Comparison of ENCODE assay signal across 16 cellular contexts in the genomic region with DNA sequence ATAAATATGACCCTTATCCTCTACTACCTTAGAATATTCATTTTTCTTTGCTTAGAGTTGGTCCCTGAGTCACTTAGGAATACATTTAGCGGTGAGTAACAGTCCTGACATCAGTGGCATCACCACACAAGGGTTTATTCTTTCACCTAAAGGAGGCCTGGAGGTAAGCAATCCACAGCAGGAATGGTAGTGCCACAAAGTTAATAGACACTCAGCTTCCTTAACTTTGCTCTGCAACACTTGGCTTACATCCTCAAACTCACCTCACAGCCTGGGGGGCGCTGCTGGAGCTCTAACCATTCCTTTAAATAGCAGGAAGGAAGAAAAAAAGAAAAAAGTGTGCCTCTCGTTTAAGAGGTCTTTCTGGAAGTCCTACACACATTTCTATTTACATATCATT. TPM values are rescaled to one million over a fixed set of nuclear protein-coding genes. Genes with fewer than 3 reads are reported as not detected.
DNase-seq lines count a peak whose midpoint lies in the region; ATAC-seq, FAIRE-seq and TF ChIP-seq lines count a peak whose summit lies in the region.
"Had no signal": no experiment of that assay in that cellular context is flagged by ENCODE, and none has a peak within 500 bp of the region (broad histone marks: within the 10 kb centered on the region; RNA-seq: fewer than 3 reads in every experiment).

No MANE protein-coding gene starts in this region.

- H3K79me2 ChIP-seq in osteoblast (ENCODE audit: insufficient read depth, low read length), result no peaks in the 10 kb centered on the region

- CTCF ChIA-PET in naive thymus-derived CD4-positive, alpha-beta T cell (lab: Charles Lee), result interaction anchor here (0.6 kb wide), 1 partner anchor 1168 kb away, joined by 3 read pairs; no protein-coding TSS in a partner anchor

- peaks cover 0 to 13% (median 0%) of the 10 kb centered on the region in 5 donors for H3K36me3 Mint-ChIP-seq in naive thymus-derived CD4-positive, alpha-beta T cell
- H3K36me3 Mint-ChIP-seq: natural killer cell treated with Interleukin-12 subunit alpha and Interleukin-12 subunit beta and Interleukin-15 and Interleukin-18, amount 100 ng/mL, for 72 hours had no signal

- H3K9me3 ChIP-seq in osteoblast (ENCODE audit: low read depth, low read length), result no peaks in the 10 kb centered on the region
- H3K9me3 ChIP-seq in left lung, result no peaks in the 10 kb centered on the region
- H3K9me3 ChIP-seq in naive thymus-derived CD4-positive, alpha-beta T cell (ENCODE audit: control insufficient read depth in 2 of 3, low read length in 3 of 3), result no peaks in the 10 kb centered on the region

- peaks cover 0 to 2% (median 0%) of the 10 kb centered on the region in 11 donors for H3K9me3 Mint-ChIP-seq in naive thymus-derived CD4-positive, alpha-beta T cell
- H3K9me3 Mint-ChIP-seq: natural killer cell treated with Interleukin-12 subunit alpha and Interleukin-12 subunit beta and Interleukin-15 and Interleukin-18, amount 100 ng/mL, for 72 hours had no signal

- no peak overlapping the region for H3K4me2 ChIP-seq in osteoblast (ENCODE audit: insufficient read depth, low read length)

- no peak for TF ChIP-seq CTCF in bronchial epithelial cell (IDR thresholded peaks at IDR 0.05; ENCODE audit: insufficient read depth, low read length, severe bottlenecking)
- TF ChIP-seq CTCF in osteoblast (IDR thresholded peaks at IDR 0.05; ENCODE audit: extremely low read depth, low read depth, low read length), result no peak
- TF ChIP-seq CTCF in left lung (IDR thresholded peaks at IDR 0.05), result no peak

- H3K27ac ChIP-seq in osteoblast (ENCODE audit: low read depth, low read length) (no peak overlapping the region), left lung (no peak overlapping the region)
- no peak overlapping the region for H3K27ac ChIP-seq in naive thymus-derived CD4-positive, alpha-beta T cell (ENCODE audit: low read depth, low read length)
- H3K27ac ChIP-seq: WERI-Rb-1 had no signal

- POLR2A ChIA-PET in naive thymus-derived CD4-positive, alpha-beta T cell (lab: Charles Lee), result no interaction called here

- no peaks in the 10 kb centered on the region for H3K27me3 Mint-ChIP-seq in naive thymus-derived CD4-positive, alpha-beta T cell
- H3K27me3 Mint-ChIP-seq: natural killer cell treated with Interleukin-12 subunit alpha and Interleukin-12 subunit beta and Interleukin-15 and Interleukin-18, amount 100 ng/mL, for 72 hours had no signal

- no peak for FAIRE-seq in bronchial epithelial cell (lab: Jason Lieb, UNC)
- FAIRE-seq: frontal cortex, GM12891 had no signal

- H3K4me3 ChIP-seq in bronchial epithelial cell (ENCODE audit: low read depth, low read length), result no peak overlapping the region
- no peak overlapping the region for H3K4me3 ChIP-seq in osteoblast (ENCODE audit: insufficient read depth, low read length)
- no peak overlapping the region for H3K4me3 ChIP-seq in left lung
- H3K4me3 ChIP-seq in naive thymus-derived CD4-positive, alpha-beta T cell (ENCODE audit: low read length), result no peak overlapping the region

- intact Hi-C loops in left lung (cut with DNase I), result no loop called here
- intact Hi-C loops in naive thymus-derived CD4-positive, alpha-beta T cell (cut with micrococcal nuclease), result no loop called here

- H3K4me3 Mint-ChIP-seq in naive thymus-derived CD4-positive, alpha-beta T cell, result no peak overlapping the region
- H3K4me3 Mint-ChIP-seq: natural killer cell treated with Interleukin-12 subunit alpha and Interleukin-12 subunit beta and Interleukin-15 and Interleukin-18, amount 100 ng/mL, for 72 hours had no signal

- H3K27ac Mint-ChIP-seq in naive thymus-derived CD4-positive, alpha-beta T cell, result no peak overlapping the region
- H3K27ac Mint-ChIP-seq: natural killer cell treated with Interleukin-12 subunit alpha and Interleukin-12 subunit beta and Interleukin-15 and Interleukin-18, amount 100 ng/mL, for 72 hours had no signal

- no peaks in the 10 kb centered on the region for H3K4me1 ChIP-seq in osteoblast (ENCODE audit: insufficient read depth, low read length)
- H3K4me1 ChIP-seq in left lung, result no peaks in the 10 kb centered on the region
- H3K4me1 ChIP-seq in naive thymus-derived CD4-positive, alpha-beta T cell (ENCODE audit: control insufficient read depth in 2 of 2, insufficient read depth in 2 of 2, low read length in 2 of 2), result no peaks in the 10 kb centered on the region

- H4K20me1 ChIP-seq in osteoblast (ENCODE audit: insufficient read depth, low read length), result no peaks in the 10 kb centered on the region

- H3K27me3 ChIP-seq in bronchial epithelial cell (ENCODE audit: control insufficient read depth, insufficient read depth, low read length) (no peaks in the 10 kb centered on the region), osteoblast (ENCODE audit: insufficient read depth, low read length) (no peaks in the 10 kb centered on the region), left lung (no peaks in the 10 kb centered on the region)
- H3K27me3 ChIP-seq in naive thymus-derived CD4-positive, alpha-beta T cell (ENCODE audit: control insufficient read depth in 2 of 2, insufficient read depth in 2 of 2, low read length in 2 of 2), result no peaks in the 10 kb centered on the region

- H3K4me1 Mint-ChIP-seq in naive thymus-derived CD4-positive, alpha-beta T cell, result no peaks in the 10 kb centered on the region

- no peak for ATAC-seq in left lung
- no peak for ATAC-seq in naive thymus-derived CD4-positive, alpha-beta T cell
- ATAC-seq: left colon; natural killer cell treated with Interleukin-12 subunit alpha and Interleukin-12 subunit beta and Interleukin-15 and Interleukin-18, amount 100 ng/mL, for 72 hours; Right ventricle myocardium inferior had no signal

- DNase-seq in H4 (ENCODE audit: low spot score) (peak; percentile 37), MV-4-11 (lab: John Stamatoyannopoulos, UW) (peak; percentile 28), bronchial epithelial cell (ENCODE audit: low read depth) (peak; percentile 79), osteoblast (ENCODE audit: insufficient read length, low spot score, missing footprints) (peak; percentile 47), left lung (no peak), GM03348 (ENCODE audit: low spot score) (no peak)
- no peak for DNase-seq in naive thymus-derived CD4-positive, alpha-beta T cell
- DNase-seq: activated CD8-positive, alpha-beta memory T cell treated with anti-CD3 and anti-CD28 coated beads, Interleukin-2, amount 50 U/mL, for 4 hours; COR-L47; Karpas-422; left colon; WERI-Rb-1 had no signal

- no peak overlapping the region for H2AFZ ChIP-seq in osteoblast (ENCODE audit: low read length)

- H3K36me3 ChIP-seq in bronchial epithelial cell (ENCODE audit: control insufficient read depth, insufficient read depth, low read length) (no peaks in the 10 kb centered on the region), osteoblast (ENCODE audit: insufficient read depth, low read length) (peaks cover 7% of the 10 kb centered on the region), left lung (no peaks in the 10 kb centered on the region)
- H3K36me3 ChIP-seq in naive thymus-derived CD4-positive, alpha-beta T cell (ENCODE audit: control insufficient read depth in 2 of 3, insufficient read depth in 3 of 3, low read length in 3 of 3), result no peaks in the 10 kb centered on the region
- H3K36me3 ChIP-seq: WERI-Rb-1 had no signal

RNA-seq across cellular contexts. Expression of a gene that starts 29.1 kb away (rescaled TPM):
- total RNA-seq in H4 (2014; rRNA removed; shearing (Covaris generic)), result 0.70 and 1.4 TPM in 2 replicates
- 1.3 and 1.9 TPM in 2 replicates for total RNA-seq in bronchial epithelial cell
- 14.1 and 15.9 TPM in 2 replicates for total RNA-seq in osteoblast
- total RNA-seq in left lung, result 1 to 10 TPM; 2.2 to 5.1 TPM
- 1 to 10 TPM in 4 of 5 experiments, under 1 TPM in 1; 0.80 to 4.0 (median 2.6) TPM for total RNA-seq in naive thymus-derived CD4-positive, alpha-beta T cell
- polyA plus RNA-seq in naive thymus-derived CD4-positive, alpha-beta T cell, result 1 to 10 TPM; 3.2 to 4.8 TPM

RNA-seq across cellular contexts. Expression of a gene that starts 29.2 kb away (rescaled TPM):
- total RNA-seq in H4 (2014; rRNA removed; shearing (Covaris generic)), result 2.9 and 5.6 TPM in 2 replicates
- total RNA-seq in bronchial epithelial cell (13.7 TPM in 2 replicates), osteoblast (10.1 and 12.7 TPM in 2 replicates), left lung (10 to 100 TPM; 18.7 TPM)
- 10 to 100 TPM in 3 of 5 experiments, 1 to 10 TPM in 2; 8.6 to 17.1 (median 11.2) TPM for total RNA-seq in naive thymus-derived CD4-positive, alpha-beta T cell
- polyA plus RNA-seq in naive thymus-derived CD4-positive, alpha-beta T cell, result 1 to 10 TPM; 4.2 to 4.8 TPM

RNA-seq across cellular contexts. Expression of a gene that starts 36.0 kb away (rescaled TPM):
- total RNA-seq in H4 (2014; rRNA removed; shearing (Covaris generic)), result 13.3 and 15.1 TPM in 2 replicates
- total RNA-seq in bronchial epithelial cell (15.1 and 22.1 TPM in 2 replicates), osteoblast (30.1 and 31.5 TPM in 2 replicates), left lung (10 to 100 TPM; 23.0 to 62.4 TPM)
- 10 to 100 TPM in 4 of 5 experiments, 1 to 10 TPM in 1; 8.9 to 23.7 (median 19.2) TPM for total RNA-seq in naive thymus-derived CD4-positive, alpha-beta T cell
- 10 to 100 TPM; 28.2 to 39.9 TPM for polyA plus RNA-seq in naive thymus-derived CD4-positive, alpha-beta T cell

RNA-seq across cellular contexts. Expression of a gene that starts 36.5 kb away (rescaled TPM):
- 13.0 TPM in 2 replicates for total RNA-seq in H4 (2014; rRNA removed; shearing (Covaris generic))
- 7.9 and 8.4 TPM in 2 replicates for total RNA-seq in bronchial epithelial cell
- total RNA-seq in osteoblast, result 6.9 and 7.4 TPM in 2 replicates
- 10 to 100 TPM; 10.1 to 12.0 TPM for total RNA-seq in left lung
- 10 to 100 TPM in 1 of 5 experiments, 1 to 10 TPM in 4; 6.6 to 16.3 (median 9.4) TPM for total RNA-seq in naive thymus-derived CD4-positive, alpha-beta T cell
- 10 to 100 TPM; 12.4 to 13.8 TPM for polyA plus RNA-seq in naive thymus-derived CD4-positive, alpha-beta T cell

Comparison
In these comparisons a context has a peak if more than half of its experiments do, and no peak if none do; other contexts are left out.
1. DNase-seq: peak in H4 (single experiment), MV-4-11 (single experiment), bronchial epithelial cell (single experiment) and osteoblast (single experiment); none in left lung (0 of 2), GM03348 (single experiment) and naive thymus-derived CD4-positive, alpha-beta T cell (0 of 9).